Comparison of ENCODE assay signal across 8 cellular contexts in the genomic region with DNA sequence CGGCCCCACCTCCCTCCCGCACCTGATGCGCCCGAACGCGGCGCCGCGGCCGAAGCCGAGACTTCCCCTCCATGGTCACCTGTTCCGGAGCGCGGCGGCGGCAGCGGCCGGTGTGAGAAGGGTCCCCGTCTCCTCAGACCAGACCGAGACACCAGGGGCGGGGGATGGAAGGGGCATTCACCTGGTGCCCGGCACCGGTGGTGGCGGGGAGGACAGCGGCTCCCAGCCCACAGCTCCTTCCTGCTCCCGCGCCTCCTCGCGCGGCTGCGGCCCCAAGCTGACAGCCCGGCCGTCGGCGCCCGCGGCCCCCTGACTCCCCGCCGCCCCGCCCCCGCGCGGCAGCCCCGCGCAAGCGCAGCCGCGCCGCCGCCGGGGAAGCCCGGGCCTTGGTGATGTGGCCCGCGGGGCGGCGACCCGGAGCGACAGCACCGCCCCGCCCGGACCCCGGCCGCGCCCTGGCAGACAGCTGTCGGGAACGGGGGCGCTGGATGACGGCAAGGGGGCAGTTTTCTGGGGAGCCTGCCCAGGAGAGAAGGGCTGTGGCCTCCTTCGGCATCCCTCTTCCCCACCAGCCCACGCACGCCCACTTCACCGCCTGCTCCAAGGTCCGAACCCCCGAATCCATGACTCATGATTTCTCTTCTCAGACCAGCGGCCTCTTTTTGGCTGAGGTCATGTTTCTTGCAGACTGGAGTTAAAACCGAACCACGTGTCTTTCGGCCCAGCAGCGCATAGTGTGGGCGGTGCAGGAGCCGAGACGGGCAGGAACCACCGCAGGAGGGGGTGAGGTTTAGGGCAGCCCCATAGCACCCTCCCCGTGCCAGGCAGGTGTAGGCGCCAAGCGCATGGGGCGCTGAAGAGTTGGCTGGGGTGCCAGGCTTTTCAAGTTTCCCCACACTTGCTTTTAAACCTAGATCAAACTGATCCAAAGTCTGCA. TPM values are rescaled to one million over a fixed set of nuclear protein-coding genes. Genes with fewer than 3 reads are reported as not detected.
DNase-seq lines count a peak whose midpoint lies in the region; ATAC-seq and TF ChIP-seq lines count a peak whose summit lies in the region.

A gene with protein sequence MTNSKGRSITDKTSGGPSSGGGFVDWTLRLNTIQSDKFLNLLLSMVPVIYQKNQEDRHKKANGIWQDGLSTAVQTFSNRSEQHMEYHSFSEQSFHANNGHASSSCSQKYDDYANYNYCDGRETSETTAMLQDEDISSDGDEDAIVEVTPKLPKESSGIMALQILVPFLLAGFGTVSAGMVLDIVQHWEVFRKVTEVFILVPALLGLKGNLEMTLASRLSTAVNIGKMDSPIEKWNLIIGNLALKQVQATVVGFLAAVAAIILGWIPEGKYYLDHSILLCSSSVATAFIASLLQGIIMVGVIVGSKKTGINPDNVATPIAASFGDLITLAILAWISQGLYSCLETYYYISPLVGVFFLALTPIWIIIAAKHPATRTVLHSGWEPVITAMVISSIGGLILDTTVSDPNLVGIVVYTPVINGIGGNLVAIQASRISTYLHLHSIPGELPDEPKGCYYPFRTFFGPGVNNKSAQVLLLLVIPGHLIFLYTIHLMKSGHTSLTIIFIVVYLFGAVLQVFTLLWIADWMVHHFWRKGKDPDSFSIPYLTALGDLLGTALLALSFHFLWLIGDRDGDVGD (minus strand): TSS at position 282 of the 937 bp plus-strand sequence. CDS start 29,763 bp downstream, outside the sequence.

- no peak for TF ChIP-seq CTCF in lung (IDR thresholded peaks at IDR 0.05; ENCODE audit: control extremely low read depth, extremely low read depth)

- H3K9me3 Mint-ChIP-seq in activated CD4-positive, alpha-beta memory T cell treated with anti-CD3 and anti-CD28 coated beads, Interleukin-2, amount 10 ng/mL, durations not matched to agents 7 days and 5 days: no peaks in the 10 kb centered on the region

- peak within 1 kb of the TSS; percentile 72 for H3K9ac ChIP-seq in BLaER1

- peak within 1 kb of the TSS; percentile 96 for H3K4me2 ChIP-seq in BLaER1

- CTCF ChIA-PET in activated CD4-positive, alpha-beta memory T cell treated with anti-CD3 and anti-CD28 coated beads, Interleukin-2, amount 10 ng/mL, durations not matched to agents 7 days and 5 days (lab: Charles Lee): interaction anchor here (0.7 to 2.9 kb wide), 10 partner anchors 9 to 576 kb away, joined by 3 to 21 read pairs (median 3); no protein-coding TSS in a partner anchor

- peaks cover 14% of the 10 kb centered on the region for H3K4me1 ChIP-seq in BLaER1
- H3K4me1 ChIP-seq in lung (ENCODE audit: control insufficient read depth in 2 of 2, insufficient read depth in 2 of 2, low read length in 2 of 2): no peaks in the 10 kb centered on the region

- peaks cover 19% of the 10 kb centered on the region for H3K27me3 ChIP-seq in BLaER1
- H3K27me3 ChIP-seq in lung (ENCODE audit: control insufficient read depth, insufficient read depth): no peaks in the 10 kb centered on the region

- no peak within 1 kb of the TSS for H3K27ac ChIP-seq in BLaER1
- peak within 1 kb of the TSS in 1 of 2 donors; percentile 74 for H3K27ac ChIP-seq in lung (ENCODE audit: low read depth in 1 of 2, low read length in 1 of 2)

- peak; percentile 68 for TF ChIP-seq POLR2A in GM18951 (IDR thresholded peaks at IDR 0.05; ENCODE audit: extremely low read depth, insufficient read depth, insufficient read length)

- POLR2A ChIA-PET in activated CD4-positive, alpha-beta memory T cell treated with anti-CD3 and anti-CD28 coated beads, Interleukin-2, amount 10 ng/mL, durations not matched to agents 7 days and 5 days (lab: Charles Lee): interaction anchor here (0.5 to 1.4 kb wide), 5 partner anchors 13 to 390 kb away, joined by 3 to 4 read pairs (median 3); no protein-coding TSS in a partner anchor

- peak within 1 kb of the TSS; percentile 79 for H3K4me3 ChIP-seq in BLaER1
- H3K4me3 ChIP-seq in lung: peak within 1 kb of the TSS; percentile 73

- H3K9me3 ChIP-seq in BLaER1: no peaks in the 10 kb centered on the region
- H3K9me3 ChIP-seq in lung (ENCODE audit: control insufficient read depth in 2 of 2, insufficient read depth in 1 of 2, low read length in 1 of 2): no peaks in the 10 kb centered on the region

- peaks cover 40% of the 10 kb centered on the region for H3K27me3 Mint-ChIP-seq in activated CD4-positive, alpha-beta memory T cell treated with anti-CD3 and anti-CD28 coated beads, Interleukin-2, amount 10 ng/mL, durations not matched to agents 7 days and 5 days

- H3K27ac Mint-ChIP-seq in activated CD4-positive, alpha-beta memory T cell treated with anti-CD3 and anti-CD28 coated beads, Interleukin-2, amount 10 ng/mL, durations not matched to agents 7 days and 5 days: peak within 1 kb of the TSS; percentile 69

- peak within 1 kb of the TSS; percentile 90 for H3K4me3 Mint-ChIP-seq in activated CD4-positive, alpha-beta memory T cell treated with anti-CD3 and anti-CD28 coated beads, Interleukin-2, amount 10 ng/mL, durations not matched to agents 7 days and 5 days

- in situ Hi-C loops in GM18951 (cut with MboI; ENCODE audit: low sequenced_read_pairs, unreplicated experiment): no loop called here

- DNase-seq in NCI-H446 (lab: John Stamatoyannopoulos, UW) (peak; percentile 34 to 77), lung (ENCODE audit: low spot score) (peak; percentile 86)
- DNase-seq in activated CD4-positive, alpha-beta memory T cell treated with anti-CD3 and anti-CD28 coated beads, Interleukin-2, amount 10 ng/mL, durations not matched to agents 7 days and 5 days: peak; percentile 80
- peak; percentile 69 for DNase-seq in effector CD4-positive, alpha-beta T cell
- peak; percentile 61 to 73 (median 71) for DNase-seq in stimulated activated CD4-positive, alpha-beta T cell treated with anti-CD3 and anti-CD28 coated beads, TNF-alpha, amount 100 ng/mL, for 4 hours (ENCODE audit: low read depth in 3 of 3)

- peak; percentile 86 for ATAC-seq in HG03175 (IDR thresholded peaks at IDR 0.05; ENCODE audit: unreplicated experiment)
- peak; percentile 89 for ATAC-seq in lung (ENCODE audit: insufficient read depth, low FRiP score)

- peaks cover 25% of the 10 kb centered on the region for H3K4me1 Mint-ChIP-seq in activated CD4-positive, alpha-beta memory T cell treated with anti-CD3 and anti-CD28 coated beads, Interleukin-2, amount 10 ng/mL, durations not matched to agents 7 days and 5 days

- H3K36me3 ChIP-seq in BLaER1: no peaks in the 10 kb centered on the region
- no peaks in the 10 kb centered on the region for H3K36me3 ChIP-seq in lung (ENCODE audit: control insufficient read depth in 2 of 2, insufficient read depth in 2 of 2, low read length in 2 of 2)

- WGBS in lung, 2 donors: 1% methylated on average over 72 to 87 of the region's 87 CpGs

- H3K36me3 Mint-ChIP-seq in activated CD4-positive, alpha-beta memory T cell treated with anti-CD3 and anti-CD28 coated beads, Interleukin-2, amount 10 ng/mL, durations not matched to agents 7 days and 5 days (ENCODE audit: low read depth): no peaks in the 10 kb centered on the region

- H4K20me1 ChIP-seq in BLaER1: no peaks in the 10 kb centered on the region

RNA-seq across cellular contexts. Expression of the gene that starts here (rescaled TPM):
- total RNA-seq in activated CD4-positive, alpha-beta memory T cell treated with anti-CD3 and anti-CD28 coated beads, Interleukin-2, amount 10 ng/mL, durations not matched to agents 7 days and 5 days: 1 to 10 TPM; 8.0 to 8.1 TPM
- 10 to 100 TPM; 27.0 to 64.7 TPM for total RNA-seq in lung
- polyA plus RNA-seq in lung: 10 to 100 TPM in 1 of 2 donors, 1 to 10 TPM in 1; 6.2 to 22.4 TPM
